ENCODE assay signal across 2 cellular contexts in genomic region chr11:46901156-46901555, GRCh38.
TF ChIP-seq lines count a peak whose summit lies in the region.

No MANE protein-coding gene starts in this region.

TF ChIP-seq in HEK293T, 16 proteins besides CTCF, POLR2A, EP300 and RAD21:
- TF ChIP-seq NFRKB (IDR thresholded peaks at IDR 0.05) (no peak), SUZ12 (IDR thresholded peaks at IDR 0.05) (no peak), ZNF384 (IDR thresholded peaks at IDR 0.05) (no peak), FOXK2 (IDR thresholded peaks at IDR 0.05) (no peak), LEF1 (IDR thresholded peaks at IDR 0.05; ENCODE audit: borderline replicate concordance) (no peak), HDGF (IDR thresholded peaks at IDR 0.05; ENCODE audit: borderline replicate concordance) (no peak), ARNT (IDR thresholded peaks at IDR 0.05) (no peak)
- TF ChIP-seq, protein P1, sequence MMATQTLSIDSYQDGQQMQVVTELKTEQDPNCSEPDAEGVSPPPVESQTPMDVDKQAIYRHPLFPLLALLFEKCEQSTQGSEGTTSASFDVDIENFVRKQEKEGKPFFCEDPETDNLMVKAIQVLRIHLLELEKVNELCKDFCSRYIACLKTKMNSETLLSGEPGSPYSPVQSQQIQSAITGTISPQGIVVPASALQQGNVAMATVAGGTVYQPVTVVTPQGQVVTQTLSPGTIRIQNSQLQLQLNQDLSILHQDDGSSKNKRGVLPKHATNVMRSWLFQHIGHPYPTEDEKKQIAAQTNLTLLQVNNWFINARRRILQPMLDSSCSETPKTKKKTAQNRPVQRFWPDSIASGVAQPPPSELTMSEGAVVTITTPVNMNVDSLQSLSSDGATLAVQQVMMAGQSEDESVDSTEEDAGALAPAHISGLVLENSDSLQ (IDR thresholded peaks at IDR 0.05), result peak; percentile 60

TF ChIP-seq in K562, 482 proteins besides CTCF, POLR2A, EP300 and RAD21:
- TF ChIP-seq ZBTB17 (CRISPR knock-in tag; IDR thresholded peaks at IDR 0.05), result no peak
- no peak for TF ChIP-seq SIX5 (IDR thresholded peaks at IDR 0.05; ENCODE audit: borderline replicate concordance in 1 of 2, insufficient read depth in 1 of 2, low read depth in 1 of 2, low read length in 2 of 2)
- TF ChIP-seq ZZZ3 (IDR thresholded peaks at IDR 0.05), result no peak
- TF ChIP-seq BCLAF1 (IDR thresholded peaks at IDR 0.05; ENCODE audit: borderline replicate concordance in 1 of 2, control insufficient read depth in 1 of 2, low read depth in 2 of 2, low read length in 1 of 2), result no peak
- TF ChIP-seq ZNF133 (CRISPR knock-in tag; IDR thresholded peaks at IDR 0.05), result no peak
- no peak for TF ChIP-seq CEBPG (CRISPR knock-in tag; IDR thresholded peaks at IDR 0.05)
- TF ChIP-seq CEBPG (tag; conservative IDR thresholded peaks at IDR 0.05 in 1 of 2, IDR thresholded peaks at IDR 0.05 in 1 of 2), result peak; percentile 23 to 42; a peak in 2 of 4 replicates
- no peak for TF ChIP-seq PBX2 (CRISPR knock-in tag; IDR thresholded peaks at IDR 0.05; ENCODE audit: low read depth)
- 0 out of 2 replicates have a peak, but pooled peaks have one; percentile 36 for TF ChIP-seq PBX2 (tag; conservative IDR thresholded peaks at IDR 0.05; ENCODE audit: low read depth)
- TF ChIP-seq, protein P1 (IDR thresholded peaks at IDR 0.05), result peak; percentile 87
- TF ChIP-seq, protein P2, sequence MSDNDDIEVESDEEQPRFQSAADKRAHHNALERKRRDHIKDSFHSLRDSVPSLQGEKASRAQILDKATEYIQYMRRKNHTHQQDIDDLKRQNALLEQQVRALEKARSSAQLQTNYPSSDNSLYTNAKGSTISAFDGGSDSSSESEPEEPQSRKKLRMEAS (CRISPR knock-in tag; IDR thresholded peaks at IDR 0.05), result no peak
- TF ChIP-seq CEBPB (tag; IDR thresholded peaks at IDR 0.05), result peak; percentile 60
- no peak for TF ChIP-seq PRPF4 (IDR thresholded peaks at IDR 0.05; ENCODE audit: insufficient read depth, low read depth, low read length, poor library complexity, severe bottlenecking)
